ENCODE assay signal across 30 cellular contexts in the genomic region with DNA sequence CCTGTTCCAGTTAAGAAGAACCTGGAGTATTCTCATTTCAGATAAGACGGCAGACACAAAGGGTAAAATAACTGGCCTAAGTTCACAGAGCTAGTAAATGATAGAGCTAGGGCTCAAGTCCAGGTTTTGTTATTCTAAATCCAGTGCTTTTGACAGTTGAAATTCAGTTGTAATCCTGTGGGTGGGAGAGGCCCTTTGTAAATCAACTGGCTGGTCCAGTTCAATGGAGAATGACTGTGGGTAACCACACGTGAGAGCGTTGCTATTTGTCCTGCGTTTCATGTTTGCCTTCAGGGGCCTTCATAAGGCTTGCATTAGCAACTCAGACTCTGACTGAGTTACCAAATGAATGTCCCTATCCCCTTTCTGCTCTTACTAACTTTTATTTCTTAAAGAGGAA. TPM values are rescaled to one million over a fixed set of nuclear protein-coding genes. Genes with fewer than 3 reads are reported as not detected.
DNase-seq lines count a peak whose midpoint lies in the region; TF ChIP-seq lines count a peak whose summit lies in the region.
"Had no signal": no experiment of that assay in that cellular context is flagged by ENCODE, and none has a peak within 500 bp of the region (broad histone marks: within the 10 kb centered on the region; RNA-seq: fewer than 3 reads in every experiment).

No MANE protein-coding gene starts in this region.

- H3K27me3 Mint-ChIP-seq in type B pancreatic cell (no peaks in the 10 kb centered on the region), endothelial cell (ENCODE audit: unreplicated experiment) (peaks cover 3% of the 10 kb centered on the region)
- H3K27me3 Mint-ChIP-seq: activated CD8-positive, alpha-beta T cell treated with anti-CD3 and anti-CD28 coated beads for 36 hours had no signal

- no peaks in the 10 kb centered on the region for H3K4me1 ChIP-seq in adipocyte (ENCODE audit: control insufficient read depth, insufficient read depth, low read length)
- H3K4me1 ChIP-seq: left lung, sigmoid colon, transverse colon had no signal

- no peak overlapping the region for H3K9ac ChIP-seq in adipocyte (ENCODE audit: low read length)

- H3K27ac ChIP-seq in substantia nigra (ENCODE audit: low read depth, low read length, poor library complexity, severe bottlenecking), result no peak overlapping the region
- H3K27ac ChIP-seq: 22Rv1, left lung, sigmoid colon, transverse colon had no signal

- peaks cover 9% of the 10 kb centered on the region for H3K27me3 ChIP-seq in adipocyte (replicated peaks; ENCODE audit: control insufficient read depth, insufficient read depth, low read length)
- H3K27me3 ChIP-seq: left lung, sigmoid colon, transverse colon had no signal

- no peaks in the 10 kb centered on the region for H3K36me3 ChIP-seq in adipocyte (ENCODE audit: control insufficient read depth, insufficient read depth, low read length, severe bottlenecking)
- H3K36me3 ChIP-seq: left lung, sigmoid colon, transverse colon had no signal

- TF ChIP-seq CTCF in type B pancreatic cell (conservative IDR thresholded peaks at IDR 0.05) (no peak), endothelial cell (IDR thresholded peaks at IDR 0.05; ENCODE audit: unreplicated experiment) (no peak)

- no peaks in the 10 kb centered on the region for H3K36me3 Mint-ChIP-seq in type B pancreatic cell
- H3K36me3 Mint-ChIP-seq in endothelial cell (ENCODE audit: low read depth, unreplicated experiment), result no peaks in the 10 kb centered on the region
- H3K36me3 Mint-ChIP-seq: activated naive CD4-positive, alpha-beta T cell treated with anti-CD3 and anti-CD28 coated beads, Interleukin-2, amount 10 ng/mL, durations not matched to agents 7 days and 5 days; CD14-positive monocyte had no signal

- peaks cover 27% of the 10 kb centered on the region for H3K4me1 Mint-ChIP-seq in type B pancreatic cell (ENCODE audit: unreplicated experiment)
- no peaks in the 10 kb centered on the region for H3K4me1 Mint-ChIP-seq in endothelial cell (ENCODE audit: unreplicated experiment)
- H3K4me1 Mint-ChIP-seq: activated naive CD4-positive, alpha-beta T cell treated with anti-CD3 and anti-CD28 coated beads, Interleukin-2, amount 10 ng/mL, durations not matched to agents 7 days and 5 days; CD14-positive monocyte had no signal

- H3K4me3 Mint-ChIP-seq in type B pancreatic cell, result peak overlapping the region; percentile 67
- no peak overlapping the region for H3K4me3 Mint-ChIP-seq in endothelial cell (ENCODE audit: unreplicated experiment)
- H3K4me3 Mint-ChIP-seq: activated CD8-positive, alpha-beta T cell treated with anti-CD3 and anti-CD28 coated beads for 36 hours; activated naive CD4-positive, alpha-beta T cell treated with anti-CD3 and anti-CD28 coated beads, Interleukin-2, amount 10 ng/mL, durations not matched to agents 7 days and 5 days; activated T-helper 1 cell treated with anti-CD3 and anti-CD28 coated beads, Interleukin-12 subunit alpha, Interleukin-12 subunit beta, Interleukin-2, Interleukin-4 antibody, amounts not matched to agents 30 ng/mL and 10 ng/mL and 1 ng/mL, durations not matched to agents 14 hours and 24 hours and 36 hours; CD14-positive monocyte had no signal

- DNase-seq in NCI-H146 (lab: John Stamatoyannopoulos, UW), result peak; percentile 19
- no peak for DNase-seq in NCI-H146 treated with DMSO at 0.1 percent for 48 hours (lab: John Stamatoyannopoulos, UW; ENCODE audit: unreplicated experiment)
- peak; percentile 78 for DNase-seq in adipocyte (ENCODE audit: low read depth)
- DNase-seq in left kidney (ENCODE audit: low read depth, low spot score), result peak; percentile 42
- no peak for DNase-seq in type B pancreatic cell (ENCODE audit: extremely low spot score, unreplicated experiment)
- DNase-seq in activated gamma-delta T cell (lab: John Stamatoyannopoulos, UW), result no peak
- no peak for DNase-seq in endothelial cell (ENCODE audit: low spot score)
- no peak for DNase-seq in substantia nigra (lab: John Stamatoyannopoulos, UW)
- DNase-seq: activated CD8-positive, alpha-beta memory T cell treated with anti-CD3 and anti-CD28 coated beads, Interleukin-2, amount 50 U/mL, for 48 hours; activated CD8-positive, alpha-beta T cell treated with anti-CD3 and anti-CD28 coated beads for 36 hours; activated naive CD4-positive, alpha-beta T cell treated with anti-CD3 and anti-CD28 coated beads, Interleukin-2, amount 10 ng/mL, durations not matched to agents 7 days and 5 days; amniotic stem cell; DMS79; effector memory CD4-positive, alpha-beta T cell; erythroblast; GF-D8; left lung; mesenchymal stem cell; NCI-H1105; NCI-H2081; NCI-H2227 treated with DMSO at 0.1 percent for 48 hours; NCI-H526 treated with DMSO at 0.1 percent for 48 hours; SHP77 treated with DMSO at 0.1 percent for 48 hours; sigmoid colon; stimulated activated CD4-positive, alpha-beta T cell treated with anti-CD3 and anti-CD28 coated beads, Interleukin-4, amount 100 ng/mL, for 4 hours; transverse colon had no signal

- no peaks in the 10 kb centered on the region for H3K9me3 ChIP-seq in adipocyte (ENCODE audit: control insufficient read depth, low read length)
- H3K9me3 ChIP-seq: left lung, sigmoid colon, transverse colon had no signal

- H3K27ac Mint-ChIP-seq in type B pancreatic cell, result peak overlapping the region; percentile 84
- H3K27ac Mint-ChIP-seq in endothelial cell (ENCODE audit: unreplicated experiment), result no peak overlapping the region
- H3K27ac Mint-ChIP-seq: activated CD8-positive, alpha-beta T cell treated with anti-CD3 and anti-CD28 coated beads for 36 hours; activated naive CD4-positive, alpha-beta T cell treated with anti-CD3 and anti-CD28 coated beads, Interleukin-2, amount 10 ng/mL, durations not matched to agents 7 days and 5 days; activated T-helper 1 cell treated with anti-CD3 and anti-CD28 coated beads, Interleukin-12 subunit alpha, Interleukin-12 subunit beta, Interleukin-2, Interleukin-4 antibody, amounts not matched to agents 30 ng/mL and 10 ng/mL and 1 ng/mL, durations not matched to agents 14 hours and 24 hours and 36 hours; CD14-positive monocyte had no signal

- no peak overlapping the region for H3K4me3 ChIP-seq in adipocyte (ENCODE audit: low read length)
- H3K4me3 ChIP-seq: left lung, sigmoid colon, transverse colon had no signal

- peaks cover 2% of the 10 kb centered on the region for H3K9me3 Mint-ChIP-seq in type B pancreatic cell
- no peaks in the 10 kb centered on the region for H3K9me3 Mint-ChIP-seq in endothelial cell (ENCODE audit: unreplicated experiment)
- H3K9me3 Mint-ChIP-seq: activated CD8-positive, alpha-beta T cell treated with anti-CD3 and anti-CD28 coated beads for 36 hours; activated naive CD4-positive, alpha-beta T cell treated with anti-CD3 and anti-CD28 coated beads, Interleukin-2, amount 10 ng/mL, durations not matched to agents 7 days and 5 days; activated T-helper 1 cell treated with anti-CD3 and anti-CD28 coated beads, Interleukin-12 subunit alpha, Interleukin-12 subunit beta, Interleukin-2, Interleukin-4 antibody, amounts not matched to agents 30 ng/mL and 10 ng/mL and 1 ng/mL, durations not matched to agents 14 hours and 24 hours and 36 hours had no signal

RNA-seq across cellular contexts. Expression of a gene that starts 24.2 kb away (rescaled TPM):
- not detected in 2 replicates for total RNA-seq in type B pancreatic cell (ENCODE audit: low replicate concordance)
- total RNA-seq in endothelial cell (ENCODE audit: unreplicated experiment), result not detected
- total RNA-seq: HT-29 had no signal

Comparison
In these comparisons a context has a peak if more than half of its experiments do, and no peak if none do; other contexts are left out.
1. DNase-seq: peak in NCI-H146 (single experiment), adipocyte (single experiment) and left kidney (single experiment); none in NCI-H146 treated with DMSO at 0.1 percent for 48 hours (single experiment), type B pancreatic cell (single experiment), activated gamma-delta T cell (single experiment), endothelial cell (single experiment) and substantia nigra (0 of 49).